Comparison of ENCODE assay signal across 17 cellular contexts in genomic region chr7:2997014-2997413, GRCh38. TPM values are rescaled to one million over a fixed set of nuclear protein-coding genes. Genes with fewer than 3 reads are reported as not detected.
"Had no signal": no experiment of that assay in that cellular context is flagged by ENCODE, and none has a peak within 500 bp of the region (broad histone marks: within the 10 kb centered on the region; RNA-seq: fewer than 3 reads in every experiment).

No MANE protein-coding gene starts in this region.

- H3K27me3 Mint-ChIP-seq: activated CD4-positive, alpha-beta memory T cell treated with anti-CD3 and anti-CD28 coated beads for 36 hours; activated naive CD8-positive, alpha-beta T cell treated with anti-CD3 and anti-CD28 coated beads for 36 hours; T-cell had no signal

- H3K36me3 ChIP-seq: brain microvascular endothelial cell, heart left ventricle, pancreas, SJSA1, transverse colon had no signal

- H3K4me1 ChIP-seq: heart left ventricle, pancreas had no signal

- ATAC-seq: activated CD4-positive, CD25-positive, alpha-beta regulatory T cell treated with anti-CD3 and anti-CD28 coated beads, Interleukin-2, amount 50 U/mL, for 24 hours; activated T-cell treated with anti-CD3 and anti-CD28 coated beads, Interleukin-2, amount 50 U/mL, for 72 hours; heart left ventricle; pancreas; T-cell had no signal

- H3K27ac Mint-ChIP-seq: activated naive CD8-positive, alpha-beta T cell treated with anti-CD3 and anti-CD28 coated beads for 36 hours; activated T-cell treated with anti-CD3 and anti-CD28 coated beads, Interleukin-2, amount 50 U/mL, for 72 hours; T-cell had no signal

- H3K4me3 ChIP-seq: heart left ventricle, lung, pancreas, SJSA1, transverse colon had no signal

- H3K27me3 ChIP-seq: brain microvascular endothelial cell, heart left ventricle, pancreas, SJSA1, transverse colon had no signal

- H3K4me3 Mint-ChIP-seq: activated CD4-positive, alpha-beta memory T cell treated with anti-CD3 and anti-CD28 coated beads for 36 hours; activated naive CD8-positive, alpha-beta T cell treated with anti-CD3 and anti-CD28 coated beads for 36 hours; activated T-cell treated with anti-CD3 and anti-CD28 coated beads, Interleukin-2, amount 50 U/mL, for 72 hours; T-cell had no signal

- DNase-seq: activated CD4-positive, alpha-beta memory T cell treated with anti-CD3 and anti-CD28 coated beads for 36 hours; activated naive CD8-positive, alpha-beta T cell treated with anti-CD3 and anti-CD28 coated beads for 36 hours; activated T-cell treated with anti-CD3 and anti-CD28 coated beads, Interleukin-2, amount 50 U/mL, for 72 hours; anterior cingulate cortex; brain microvascular endothelial cell; cortex of kidney; heart left ventricle; midbrain; stimulated activated CD4-positive, alpha-beta T cell treated with anti-CD3 and anti-CD28 coated beads, Interleukin-1b, Interleukin-23, amount 100 ng/mL, for 48 hours; T1000; transverse colon had no signal

- H3K27ac ChIP-seq: brain microvascular endothelial cell, heart left ventricle, pancreas, SJSA1, transverse colon had no signal

- H3K9me3 ChIP-seq: pancreas, transverse colon had no signal

RNA-seq across cellular contexts. Expression of gene CARD11, which starts 46.7 kb away (rescaled TPM):
- total RNA-seq: myocyte had no signal
